Comparison of ENCODE assay signal across 21 cellular contexts in the genomic region with DNA sequence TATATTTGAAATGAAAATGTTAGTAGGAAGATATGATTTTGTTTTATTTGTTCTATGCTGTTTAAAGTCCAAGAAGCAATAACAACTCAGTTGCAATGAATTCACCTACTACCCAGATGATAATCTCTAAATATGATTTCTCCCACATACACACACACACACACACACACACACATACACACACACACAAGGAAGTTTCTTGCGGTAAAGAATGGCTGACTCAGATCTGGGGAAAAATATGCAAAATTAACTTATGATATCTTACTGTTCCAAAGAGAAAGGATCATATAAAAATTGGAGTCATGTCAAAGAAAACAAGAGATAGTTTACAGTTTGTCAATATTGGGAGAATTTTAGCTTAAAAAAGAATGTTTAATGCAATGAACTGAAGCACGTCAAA.
A peak's percentile ranks its signal among the peaks of the same experiment; 100 is the strongest.
DNase-seq lines count a peak whose midpoint lies in the region; ATAC-seq and TF ChIP-seq lines count a peak whose summit lies in the region.
"Had no signal": no experiment of that assay in that cellular context is flagged by ENCODE, and none has a peak within 500 bp of the region (broad histone marks: within the 10 kb centered on the region; RNA-seq: fewer than 3 reads in every experiment).

No MANE protein-coding gene starts in this region.

- in situ Hi-C loops in astrocyte of the spinal cord (cut with HindIII; ENCODE audit: low sequenced_read_pairs): no loop called here

- no peak for ATAC-seq in activated CD4-positive, CD25-positive, alpha-beta regulatory T cell treated with anti-CD3 and anti-CD28 coated beads, Interleukin-2, amount 50 U/mL, for 24 hours
- ATAC-seq: A549, GM12878 had no signal

- no peak for TF ChIP-seq CTCF in astrocyte of the spinal cord (IDR thresholded peaks at IDR 0.05; ENCODE audit: low read depth, low read length)

- intact Hi-C loops in cardiac septum (cut with DNase I): no loop called here

- peak; percentile 6 for DNase-seq in HCEC 1CT
- DNase-seq in astrocyte of the spinal cord (ENCODE audit: low read depth, low spot score): peak; percentile 13
- peak; percentile 3 for DNase-seq in fibroblast of gingiva (ENCODE audit: low read depth)
- peak; percentile 82 for DNase-seq in iris pigment epithelial cell (ENCODE audit: low read depth)
- no peak for DNase-seq in NCI-H1930 (lab: John Stamatoyannopoulos, UW)
- DNase-seq in activated CD4-positive, alpha-beta T cell treated with anti-CD3 and anti-CD28 coated beads for 4 hours: no peak
- no peak for DNase-seq in cardiac septum (ENCODE audit: low spot score)
- DNase-seq: DMS79, GM23248, H9, NCI-H1092 treated with DMSO at 0.1 percent for 48 hours, NCI-H1436 treated with DMSO at 0.1 percent for 48 hours, NCI-H2029 treated with DMSO at 0.1 percent for 48 hours, NCI-H226, NCI-H524, NCI-H774, Peyer's patch had no signal

- H3K4me3 ChIP-seq in astrocyte of the spinal cord (ENCODE audit: low read depth, low read length): no peak overlapping the region
- H3K4me3 ChIP-seq: A549, GM12878, GM23248, K562, Peyer's patch had no signal

Comparison
In these comparisons a context has a peak if more than half of its experiments do, and no peak if none do; other contexts are left out.
1. DNase-seq: peak in HCEC 1CT (single experiment), astrocyte of the spinal cord (single experiment), fibroblast of gingiva (single experiment) and iris pigment epithelial cell (single experiment); none in NCI-H1930 (0 of 2), activated CD4-positive, alpha-beta T cell treated with anti-CD3 and anti-CD28 coated beads for 4 hours (0 of 2) and cardiac septum (single experiment).